Comparison of ENCODE assay signal across 12 cellular contexts in genomic region chr5:115600771-115601170, GRCh38. TPM values are rescaled to one million over a fixed set of nuclear protein-coding genes. Genes with fewer than 3 reads are reported as not detected.
A peak's percentile ranks its signal among the peaks of the same experiment; 100 is the strongest.
DNase-seq lines count a peak whose midpoint lies in the region; ATAC-seq and TF ChIP-seq lines count a peak whose summit lies in the region.
"Had no signal": no experiment of that assay in that cellular context is flagged by ENCODE, and none has a peak within 500 bp of the region (broad histone marks: within the 10 kb centered on the region; RNA-seq: fewer than 3 reads in every experiment).

No MANE protein-coding gene starts in this region.

- H3K14ac ChIP-seq in mesenchymal stem cell (ENCODE audit: low read length in 2 of 2), result no peak overlapping the region

- intact Hi-C loops in left ventricle myocardium inferior (cut with micrococcal nuclease) (no loop called here), heart right ventricle (cut with DNase I) (no loop called here), ascending aorta (cut with DNase I) (no loop called here), aorta (cut with DNase I) (no loop called here), head of caudate nucleus (cut with DNase I) (no loop called here)

- H2BK120ac ChIP-seq in mesenchymal stem cell (ENCODE audit: low read depth, low read length), result no peak overlapping the region

- peak overlapping the region; percentile 94 for H3K27ac ChIP-seq in left ventricle myocardium inferior (replicated peaks)
- peak overlapping the region in 5 of 10 donors; percentile 32 to 97 (median 95) for H3K27ac ChIP-seq in heart right ventricle
- peak overlapping the region; percentile 93 to 95 for H3K27ac ChIP-seq in ascending aorta
- no peak overlapping the region for H3K27ac ChIP-seq in mesenchymal stem cell (ENCODE audit: low read length, poor library complexity, severe bottlenecking)
- no peak overlapping the region for H3K27ac ChIP-seq in aorta (ENCODE audit: low read depth in 1 of 2, low read length in 2 of 2)

- no peak overlapping the region for H3K18ac ChIP-seq in mesenchymal stem cell (ENCODE audit: low read depth in 1 of 2, low read length in 2 of 2)

- H4K8ac ChIP-seq in mesenchymal stem cell (ENCODE audit: low read length), result no peak overlapping the region

- H2BK12ac ChIP-seq in mesenchymal stem cell (ENCODE audit: low read length in 2 of 2), result no peak overlapping the region

- 93 to 95% methylated on average over 3 of the region's 3 CpGs for WGBS in heart right ventricle, 2 donors
- no CpG with 5 or more reads among the region's 3 CpGs for WGBS in mesenchymal stem cell
- 84 to 91% methylated on average over 3 of the region's 3 CpGs for WGBS in aorta, 2 donors

- H2AFZ ChIP-seq in mesenchymal stem cell (ENCODE audit: low read depth, low read length), result no peak overlapping the region

- no peak overlapping the region for H4K91ac ChIP-seq in mesenchymal stem cell (ENCODE audit: low read length)

- no peak overlapping the region for H3K4me2 ChIP-seq in mesenchymal stem cell (ENCODE audit: low read length, poor library complexity, severe bottlenecking)

- DNase-seq in left ventricle myocardium inferior (no peak), heart right ventricle (no peak), ascending aorta (ENCODE audit: low spot score in 2 of 2) (no peak), mesenchymal stem cell (peak; percentile 50), aorta (no peak), head of caudate nucleus (no peak), HAP-1 (ENCODE audit: low spot score in 2 of 2) (no peak)
- DNase-seq: foreskin keratinocyte; small intestine; stimulated activated CD8-positive, alpha-beta memory T cell treated with anti-CD3 and anti-CD28 coated beads, Interleukin-4, amount 100 ng/mL, for 48 hours had no signal

- peaks cover 9% of the 10 kb centered on the region for H3K79me1 ChIP-seq in mesenchymal stem cell (replicated peaks; ENCODE audit: low read length, poor library complexity, severe bottlenecking)

- TF ChIP-seq CTCF in left ventricle myocardium inferior (IDR thresholded peaks at IDR 0.05; ENCODE audit: borderline replicate concordance), result no peak
- no peak for TF ChIP-seq CTCF in heart right ventricle (IDR thresholded peaks at IDR 0.05)
- no peak for TF ChIP-seq CTCF in ascending aorta (IDR thresholded peaks at IDR 0.05)

- no peaks in the 10 kb centered on the region for H3K36me3 ChIP-seq in left ventricle myocardium inferior
- H3K36me3 ChIP-seq in heart right ventricle, result peaks cover 0 to under 1% (median 0%) of the 10 kb centered on the region in 9 donors
- no peaks in the 10 kb centered on the region for H3K36me3 ChIP-seq in ascending aorta
- H3K36me3 ChIP-seq in mesenchymal stem cell (ENCODE audit: control insufficient read depth in 1 of 2, insufficient read depth in 2 of 2, low read depth in 1 of 2, low read length in 2 of 2), result peaks cover 10% of the 10 kb centered on the region in 2 experiments
- H3K36me3 ChIP-seq in aorta (ENCODE audit: control insufficient read depth in 1 of 2, insufficient read depth in 2 of 2, low read length in 1 of 2), result no peaks in the 10 kb centered on the region
- no peaks in the 10 kb centered on the region for H3K36me3 ChIP-seq in HAP-1 (replicated peaks)

- ATAC-seq in heart right ventricle, result no peak
- ATAC-seq in aorta (ENCODE audit: low FRiP score), result no peak
- ATAC-seq in HG03521 (IDR thresholded peaks at IDR 0.05; ENCODE audit: unreplicated experiment), result no peak
- ATAC-seq: foreskin keratinocyte, WTC11 had no signal

- in situ Hi-C loops in HAP-1 (cut with MboI; ENCODE audit: low sequenced_read_pairs), result no loop called here

- no peaks in the 10 kb centered on the region for H3K27me3 ChIP-seq in left ventricle myocardium inferior (ENCODE audit: low read depth)
- H3K27me3 ChIP-seq in heart right ventricle, result no peaks in the 10 kb centered on the region
- H3K27me3 ChIP-seq in ascending aorta, result no peaks in the 10 kb centered on the region
- H3K27me3 ChIP-seq in mesenchymal stem cell (ENCODE audit: control insufficient read depth in 1 of 2, insufficient read depth in 1 of 2, low read length in 2 of 2), result no peaks in the 10 kb centered on the region
- H3K27me3 ChIP-seq in aorta (ENCODE audit: control insufficient read depth in 1 of 2, insufficient read depth in 2 of 2, low read length in 1 of 2), result no peaks in the 10 kb centered on the region
- H3K27me3 ChIP-seq in HAP-1 (ENCODE audit: low read depth), result no peaks in the 10 kb centered on the region
- H3K27me3 ChIP-seq: foreskin keratinocyte had no signal

- H2AK5ac ChIP-seq in mesenchymal stem cell (ENCODE audit: low read length, severe bottlenecking), result no peak overlapping the region

- H3K4me3 ChIP-seq in left ventricle myocardium inferior (peak overlapping the region; percentile 87), heart right ventricle (peak overlapping the region in 5 of 10 donors; percentile 87 to 98 (median 89)), ascending aorta (peak overlapping the region; percentile 77 to 88), mesenchymal stem cell (ENCODE audit: insufficient read depth in 1 of 2, low read depth in 1 of 2, low read length in 2 of 2) (peak overlapping the region in 1 of 2 experiments; percentile 86), aorta (ENCODE audit: low read length in 2 of 2) (peak overlapping the region; percentile 86 to 99), HAP-1 (no peak overlapping the region)

- no peak overlapping the region for H2BK15ac ChIP-seq in mesenchymal stem cell (ENCODE audit: low read depth, poor library complexity, severe bottlenecking)

- H3K4ac ChIP-seq in mesenchymal stem cell (ENCODE audit: low read depth in 1 of 2, low read length in 2 of 2), result no peak overlapping the region

- H3K9me3 ChIP-seq in left ventricle myocardium inferior (replicated peaks) (no peaks in the 10 kb centered on the region), heart right ventricle (no peaks in the 10 kb centered on the region), ascending aorta (no peaks in the 10 kb centered on the region), mesenchymal stem cell (ENCODE audit: control insufficient read depth, low read length) (no peaks in the 10 kb centered on the region), aorta (ENCODE audit: control insufficient read depth, low read length) (no peaks in the 10 kb centered on the region), HAP-1 (no peaks in the 10 kb centered on the region)

- no peak overlapping the region for H3K23ac ChIP-seq in mesenchymal stem cell (ENCODE audit: low read length in 2 of 2)

- H2BK5ac ChIP-seq in mesenchymal stem cell (ENCODE audit: low read depth, low read length, poor library complexity, severe bottlenecking), result no peak overlapping the region

- H3K4me1 ChIP-seq in left ventricle myocardium inferior, result peaks cover 67% of the 10 kb centered on the region
- peaks cover 0 to 51% (median 41%) of the 10 kb centered on the region in 9 donors for H3K4me1 ChIP-seq in heart right ventricle
- H3K4me1 ChIP-seq in ascending aorta, result peaks cover 0 to 14% of the 10 kb centered on the region in 2 donors
- peaks cover 2% of the 10 kb centered on the region for H3K4me1 ChIP-seq in mesenchymal stem cell (ENCODE audit: control insufficient read depth, insufficient read depth, low read depth, low read length)
- H3K4me1 ChIP-seq in aorta (ENCODE audit: control insufficient read depth in 1 of 2, insufficient read depth in 2 of 2, low read length in 2 of 2), result peaks cover 4 to 10% of the 10 kb centered on the region in 2 donors
- peaks cover 6% of the 10 kb centered on the region; the same call in 1 of the 2 replicates for H3K4me1 ChIP-seq in HAP-1

- peak overlapping the region; percentile 94 for H3K9ac ChIP-seq in mesenchymal stem cell (ENCODE audit: low read length)

RNA-seq across cellular contexts. Expression of gene TICAM2, which starts 1.5 kb away (rescaled TPM):
- 2.3 TPM for total RNA-seq in left ventricle myocardium inferior
- 1 to 10 TPM; 1.2 to 4.4 (median 2.0) TPM for total RNA-seq in heart right ventricle
- polyA plus RNA-seq in heart right ventricle, result 1 to 10 TPM; 1.3 to 1.9 TPM
- total RNA-seq in ascending aorta, result 0.53 TPM
- 5.1 TPM for polyA plus RNA-seq in mesenchymal stem cell (2013, experiment 1 of 2)
- polyA plus RNA-seq in mesenchymal stem cell (2013, experiment 2 of 2), result 6.0 TPM
- 10 to 100 TPM in 1 of 2 donors, 1 to 10 TPM in 1; 8.3 to 10.6 TPM for total RNA-seq in aorta
- polyA plus RNA-seq in aorta, result 1 to 10 TPM; 3.1 to 3.4 TPM

RNA-seq across cellular contexts. Expression of gene TMED7, which starts 25.1 kb away (rescaled TPM):
- total RNA-seq in left ventricle myocardium inferior, result 77.5 TPM
- total RNA-seq in heart right ventricle, result 100 to 1,000 TPM in 1 of 10 donors, 10 to 100 TPM in 9; 73.4 to 100 (median 85.9) TPM
- 10 to 100 TPM; 15.8 to 41.7 TPM for polyA plus RNA-seq in heart right ventricle
- 52.0 TPM for total RNA-seq in ascending aorta
- polyA plus RNA-seq in mesenchymal stem cell (2013, experiment 1 of 2), result 85.3 TPM
- 92.9 TPM for polyA plus RNA-seq in mesenchymal stem cell (2013, experiment 2 of 2)
- total RNA-seq in aorta, result 100 to 1,000 TPM in 1 of 2 donors, 10 to 100 TPM in 1; 98.6 to 101 TPM
- 10 to 100 TPM; 35.1 to 37.3 TPM for polyA plus RNA-seq in aorta

RNA-seq across cellular contexts. Expression of gene FEM1C, which starts 56.2 kb away (rescaled TPM):
- 59.3 TPM for total RNA-seq in left ventricle myocardium inferior
- total RNA-seq in heart right ventricle, result 10 to 100 TPM; 40.2 to 72.2 (median 57.5) TPM
- polyA plus RNA-seq in heart right ventricle, result 10 to 100 TPM; 17.8 to 23.1 TPM
- total RNA-seq in ascending aorta, result 11.1 TPM
- polyA plus RNA-seq in mesenchymal stem cell (2013, experiment 1 of 2), result 6.6 TPM
- polyA plus RNA-seq in mesenchymal stem cell (2013, experiment 2 of 2), result 6.5 TPM
- 10 to 100 TPM; 18.8 to 21.0 TPM for total RNA-seq in aorta
- 1 to 10 TPM; 5.1 to 7.1 TPM for polyA plus RNA-seq in aorta

Comparison
In these comparisons a context has a peak if more than half of its experiments do, and no peak if none do; other contexts are left out.
1. H3K27ac ChIP-seq: peak in left ventricle myocardium inferior (single experiment) and ascending aorta (2 of 2); none in mesenchymal stem cell (single experiment) and aorta (0 of 2).